19 cellular contexts compared by ENCODE assay signal in genomic region chr15:31953573-31953972, GRCh38.
DNase-seq lines count a peak whose midpoint lies in the region; ATAC-seq and TF ChIP-seq lines count a peak whose summit lies in the region.
"Had no signal": no experiment of that assay in that cellular context is flagged by ENCODE, and none has a peak within 500 bp of the region (broad histone marks: within the 10 kb centered on the region; RNA-seq: fewer than 3 reads in every experiment).

No MANE protein-coding gene starts in this region.

- H3K27ac ChIP-seq in brain microvascular endothelial cell (no peak overlapping the region), mesendoderm (ENCODE audit: low read depth, low read length) (no peak overlapping the region), mesenchymal stem cell (ENCODE audit: low read length, poor library complexity, severe bottlenecking) (no peak overlapping the region)

- H2BK12ac ChIP-seq in mesenchymal stem cell (ENCODE audit: low read length in 2 of 2) = no peak overlapping the region

- H3K14ac ChIP-seq in mesenchymal stem cell (ENCODE audit: low read length in 2 of 2) = no peak overlapping the region

- no peak overlapping the region for H3K4me3 ChIP-seq in brain microvascular endothelial cell (ENCODE audit: low read depth, low read length)
- no peak overlapping the region for H3K4me3 ChIP-seq in mesendoderm (ENCODE audit: low read length)
- no peak overlapping the region for H3K4me3 ChIP-seq in mesenchymal stem cell (ENCODE audit: insufficient read depth in 1 of 2, low read depth in 1 of 2, low read length in 2 of 2)
- H3K4me3 ChIP-seq: HAP-1 had no signal

- no peak overlapping the region for H4K5ac ChIP-seq in mesendoderm (ENCODE audit: low read length)

- no peaks in the 10 kb centered on the region for H3K36me3 Mint-ChIP-seq in type B pancreatic cell

- H3K23ac ChIP-seq in mesendoderm (ENCODE audit: low read length) = no peak overlapping the region
- H3K23ac ChIP-seq in mesenchymal stem cell (ENCODE audit: low read length in 2 of 2) = no peak overlapping the region

- no peak overlapping the region for H2AK5ac ChIP-seq in mesendoderm (ENCODE audit: low read length)
- H2AK5ac ChIP-seq in mesenchymal stem cell (ENCODE audit: low read length, severe bottlenecking) = no peak overlapping the region

- in situ Hi-C loops in brain microvascular endothelial cell (cut with HindIII; ENCODE audit: low pct_ligation_motif_present, low sequenced_read_pairs) = no loop called here

- H3K79me2 ChIP-seq in mesendoderm (ENCODE audit: control insufficient read depth, insufficient read depth, low read length) = no peaks in the 10 kb centered on the region

- H2BK15ac ChIP-seq in mesendoderm (replicated peaks; ENCODE audit: low read depth) = no peak overlapping the region
- no peak overlapping the region for H2BK15ac ChIP-seq in mesenchymal stem cell (ENCODE audit: low read depth, poor library complexity, severe bottlenecking)

- H2BK5ac ChIP-seq in mesendoderm (ENCODE audit: low read length) = no peak overlapping the region
- H2BK5ac ChIP-seq in mesenchymal stem cell (ENCODE audit: low read depth, low read length, poor library complexity, severe bottlenecking) = no peak overlapping the region

- TF ChIP-seq CTCF in brain microvascular endothelial cell (IDR thresholded peaks at IDR 0.05; ENCODE audit: low read depth, low read length, missing control alignments) (peak; percentile 58), type B pancreatic cell (conservative IDR thresholded peaks at IDR 0.05) (peak; percentile 45)

- no peak overlapping the region for H4K91ac ChIP-seq in mesenchymal stem cell (ENCODE audit: low read length)

- H3K4me2 ChIP-seq in mesendoderm (ENCODE audit: low read length) (no peak overlapping the region), mesenchymal stem cell (ENCODE audit: low read length, poor library complexity, severe bottlenecking) (no peak overlapping the region)

- H3K4me3 Mint-ChIP-seq in type B pancreatic cell = no peak overlapping the region

- no peaks in the 10 kb centered on the region for H3K36me3 ChIP-seq in brain microvascular endothelial cell (replicated peaks)
- H3K36me3 ChIP-seq in mesendoderm (ENCODE audit: control insufficient read depth, insufficient read depth, low read length) = no peaks in the 10 kb centered on the region
- H3K36me3 ChIP-seq in mesenchymal stem cell (ENCODE audit: control insufficient read depth in 1 of 2, insufficient read depth in 2 of 2, low read depth in 1 of 2, low read length in 2 of 2) = no peaks in the 10 kb centered on the region
- H3K36me3 ChIP-seq: HAP-1 had no signal

- DNase-seq in NCI-H82 (lab: John Stamatoyannopoulos, UW) (peak; percentile 40), NCI-H82 treated with DMSO at 0.1 percent for 48 hours (lab: John Stamatoyannopoulos, UW; ENCODE audit: unreplicated experiment) (no peak), brain microvascular endothelial cell (no peak), mesendoderm (peak; percentile 55), type B pancreatic cell (ENCODE audit: extremely low spot score, unreplicated experiment) (no peak), mesenchymal stem cell (no peak)
- DNase-seq: C1 segment of cervical spinal cord, COR-L47, DMS79, GDM1, KG1, NCI-H1048, NCI-H1694 treated with DMSO at 0.1 percent for 48 hours, NCI-H446 treated with DMSO at 0.1 percent for 48 hours, NCI-H774, SHP77 treated with DMSO at 0.1 percent for 48 hours had no signal

- H3K9me3 ChIP-seq in mesenchymal stem cell (ENCODE audit: control insufficient read depth, low read length) = no peaks in the 10 kb centered on the region
- H3K9me3 ChIP-seq: HAP-1 had no signal

- H3K4me1 Mint-ChIP-seq in type B pancreatic cell (ENCODE audit: unreplicated experiment) = no peaks in the 10 kb centered on the region

- H3K18ac ChIP-seq in mesendoderm (ENCODE audit: low read length) (no peak overlapping the region), mesenchymal stem cell (ENCODE audit: low read depth in 1 of 2, low read length in 2 of 2) (no peak overlapping the region)

- ATAC-seq in HG02610 (IDR thresholded peaks at IDR 0.05; ENCODE audit: unreplicated experiment) (no peak), GM18907 (IDR thresholded peaks at IDR 0.05; ENCODE audit: unreplicated experiment) (no peak)

- H3K27me3 Mint-ChIP-seq in type B pancreatic cell = peaks cover 6% of the 10 kb centered on the region

- H3K79me1 ChIP-seq in mesendoderm (ENCODE audit: low read length) = no peaks in the 10 kb centered on the region
- H3K79me1 ChIP-seq in mesenchymal stem cell (replicated peaks; ENCODE audit: low read length, poor library complexity, severe bottlenecking) = no peaks in the 10 kb centered on the region

- no peaks in the 10 kb centered on the region for H3K27me3 ChIP-seq in brain microvascular endothelial cell (replicated peaks)
- no peaks in the 10 kb centered on the region for H3K27me3 ChIP-seq in mesendoderm (ENCODE audit: insufficient read depth, low read length, poor library complexity)
- no peaks in the 10 kb centered on the region for H3K27me3 ChIP-seq in mesenchymal stem cell (ENCODE audit: control insufficient read depth in 1 of 2, insufficient read depth in 1 of 2, low read length in 2 of 2)

- no peak overlapping the region for H2BK120ac ChIP-seq in mesendoderm (ENCODE audit: low read depth, low read length)
- H2BK120ac ChIP-seq in mesenchymal stem cell (ENCODE audit: low read depth, low read length) = no peak overlapping the region

- peaks cover 2% of the 10 kb centered on the region for H3K9me3 Mint-ChIP-seq in type B pancreatic cell

- H3K4me1 ChIP-seq in mesendoderm (ENCODE audit: control insufficient read depth, low read depth, low read length) (no peaks in the 10 kb centered on the region), mesenchymal stem cell (ENCODE audit: control insufficient read depth, insufficient read depth, low read depth, low read length) (no peaks in the 10 kb centered on the region)
- H3K4me1 ChIP-seq: HAP-1 had no signal

- no CpG with 5 or more reads among the region's 3 CpGs for WGBS in mesendoderm (ENCODE audit: extremely low coverage, insufficient coverage, low lambda C conversion rate)
- 58% methylated on average over 3 of the region's 3 CpGs for whole genome bisulfite sequencing in mesenchymal stem cell

- no peak overlapping the region for H3K9ac ChIP-seq in mesendoderm (ENCODE audit: low read length)
- H3K9ac ChIP-seq in mesenchymal stem cell (ENCODE audit: low read length) = no peak overlapping the region

- H3K27ac Mint-ChIP-seq in type B pancreatic cell = no peak overlapping the region

- H2AFZ ChIP-seq in mesenchymal stem cell (ENCODE audit: low read depth, low read length) = no peak overlapping the region

- H4K8ac ChIP-seq in mesendoderm (ENCODE audit: low read depth, low read length) = no peak overlapping the region
- no peak overlapping the region for H4K8ac ChIP-seq in mesenchymal stem cell (ENCODE audit: low read length)

- no peak overlapping the region for H3K56ac ChIP-seq in mesendoderm (ENCODE audit: low read length)

- H3K4ac ChIP-seq in mesendoderm (ENCODE audit: low read depth, low read length) (no peak overlapping the region), mesenchymal stem cell (ENCODE audit: low read depth in 1 of 2, low read length in 2 of 2) (no peak overlapping the region)

Comparison
In these comparisons a context has a peak if more than half of its experiments do, and no peak if none do; other contexts are left out.
1. DNase-seq: peak in NCI-H82 (single experiment) and mesendoderm (single experiment); none in NCI-H82 treated with DMSO at 0.1 percent for 48 hours (single experiment), brain microvascular endothelial cell (single experiment), type B pancreatic cell (single experiment) and mesenchymal stem cell (single experiment).